In genomic region chr7:36734731-36735130, GRCh38 we compare ENCODE assay signal across 19 cellular contexts. TPM values are rescaled to one million over a fixed set of nuclear protein-coding genes. Genes with fewer than 3 reads are reported as not detected.
DNase-seq lines count a peak whose midpoint lies in the region; ATAC-seq and TF ChIP-seq lines count a peak whose summit lies in the region.
"Had no signal": no experiment of that assay in that cellular context is flagged by ENCODE, and none has a peak within 500 bp of the region (broad histone marks: within the 10 kb centered on the region; RNA-seq: fewer than 3 reads in every experiment).

No MANE protein-coding gene starts in this region.

- DNase-seq in activated CD8-positive, alpha-beta memory T cell treated with anti-CD3 and anti-CD28 coated beads, Interleukin-2, amount 10 ng/mL, durations not matched to agents 7 days and 5 days: no peak
- no peak for DNase-seq in activated CD8-positive, alpha-beta memory T cell treated with anti-CD3 and anti-CD28 coated beads, Interleukin-2, amount 50 U/mL, for 48 hours
- DNase-seq in CD14-positive monocyte (ENCODE audit: low spot score) (no peak), NCI-H226 (no peak), sciatic nerve (ENCODE audit: low spot score) (no peak)
- no peak for DNase-seq in activated naive CD8-positive, alpha-beta T cell treated with anti-CD3 and anti-CD28 coated beads, Interleukin-2, amount 10 ng/mL, durations not matched to agents 7 days and 5 days
- no peak for DNase-seq in stimulated activated effector memory CD8-positive, alpha-beta T cell treated with anti-CD3 and anti-CD28 coated beads, Interleukin-12 subunit alpha, Interleukin-12 subunit beta, amount 100 ng/mL, for 72 hours (ENCODE audit: low spot score in 2 of 2)
- DNase-seq: AML-193; CD4-positive, alpha-beta memory T cell; COR-L47; DMS53; NCI-H1048; NCI-H1417; NCI-H1694; NCI-H2029 treated with DMSO at 0.1 percent for 48 hours; NCI-H526 treated with DMSO at 0.1 percent for 48 hours; PC-3 had no signal

- H3K27me3 Mint-ChIP-seq in activated CD8-positive, alpha-beta memory T cell treated with anti-CD3 and anti-CD28 coated beads, Interleukin-2, amount 10 ng/mL, durations not matched to agents 7 days and 5 days: no peaks in the 10 kb centered on the region
- peaks cover 0 to 1% (median 0%) of the 10 kb centered on the region in 3 donors for H3K27me3 Mint-ChIP-seq in CD14-positive monocyte (ENCODE audit: low read depth in 3 of 3)
- H3K27me3 Mint-ChIP-seq in activated naive CD8-positive, alpha-beta T cell treated with anti-CD3 and anti-CD28 coated beads, Interleukin-2, amount 10 ng/mL, durations not matched to agents 7 days and 5 days: no peaks in the 10 kb centered on the region
- H3K27me3 Mint-ChIP-seq: CD4-positive, alpha-beta memory T cell; IgD-negative memory B cell had no signal

- intact Hi-C loops in CD14-positive monocyte (cut with micrococcal nuclease): loop anchor here (5.0 kb wide), 1 partner anchor 43 kb away; no protein-coding TSS in a partner anchor
- intact Hi-C loops in sciatic nerve (cut with DNase I): no loop called here

- peaks cover 40% of the 10 kb centered on the region for H3K36me3 Mint-ChIP-seq in activated CD8-positive, alpha-beta memory T cell treated with anti-CD3 and anti-CD28 coated beads, Interleukin-2, amount 10 ng/mL, durations not matched to agents 7 days and 5 days
- H3K36me3 Mint-ChIP-seq in CD14-positive monocyte: peaks cover 4 to 5% of the 10 kb centered on the region in 2 donors
- H3K36me3 Mint-ChIP-seq in activated naive CD8-positive, alpha-beta T cell treated with anti-CD3 and anti-CD28 coated beads, Interleukin-2, amount 10 ng/mL, durations not matched to agents 7 days and 5 days: peaks cover 40% of the 10 kb centered on the region
- H3K36me3 Mint-ChIP-seq in stimulated activated effector memory CD8-positive, alpha-beta T cell treated with anti-CD3 and anti-CD28 coated beads, Interleukin-12 subunit alpha, Interleukin-12 subunit beta, amount 100 ng/mL, for 72 hours: no peaks in the 10 kb centered on the region
- H3K36me3 Mint-ChIP-seq: CD4-positive, alpha-beta memory T cell; IgD-negative memory B cell had no signal

- no peak overlapping the region for H3K27ac Mint-ChIP-seq in activated CD8-positive, alpha-beta memory T cell treated with anti-CD3 and anti-CD28 coated beads, Interleukin-2, amount 10 ng/mL, durations not matched to agents 7 days and 5 days
- H3K27ac Mint-ChIP-seq in CD14-positive monocyte: peak overlapping the region in 4 of 7 donors; percentile 95 to 100 (median 98)
- H3K27ac Mint-ChIP-seq in activated naive CD8-positive, alpha-beta T cell treated with anti-CD3 and anti-CD28 coated beads, Interleukin-2, amount 10 ng/mL, durations not matched to agents 7 days and 5 days: no peak overlapping the region
- H3K27ac Mint-ChIP-seq in stimulated activated effector memory CD8-positive, alpha-beta T cell treated with anti-CD3 and anti-CD28 coated beads, Interleukin-12 subunit alpha, Interleukin-12 subunit beta, amount 100 ng/mL, for 72 hours: peak overlapping the region; percentile 35
- H3K27ac Mint-ChIP-seq: IgD-negative memory B cell had no signal

- CTCF ChIA-PET in activated CD8-positive, alpha-beta memory T cell treated with anti-CD3 and anti-CD28 coated beads, Interleukin-2, amount 10 ng/mL, durations not matched to agents 7 days and 5 days (lab: Charles Lee): interaction anchor here (0.8 to 1.9 kb wide), 4 partner anchors 9 to 191 kb away, joined by 3 to 14 read pairs (median 3); no protein-coding TSS in a partner anchor

- peak; percentile 43 for ATAC-seq in activated CD8-positive, alpha-beta memory T cell treated with anti-CD3 and anti-CD28 coated beads, Interleukin-2, amount 10 ng/mL, durations not matched to agents 7 days and 5 days
- ATAC-seq in activated naive CD8-positive, alpha-beta T cell treated with anti-CD3 and anti-CD28 coated beads, Interleukin-2, amount 10 ng/mL, durations not matched to agents 7 days and 5 days (ENCODE audit: low read depth): peak; percentile 35
- ATAC-seq in stimulated activated effector memory CD8-positive, alpha-beta T cell treated with anti-CD3 and anti-CD28 coated beads, Interleukin-12 subunit alpha, Interleukin-12 subunit beta, amount 100 ng/mL, for 72 hours: peak; percentile 79
- ATAC-seq in sciatic nerve: no peak
- ATAC-seq: A549, PC-3 had no signal

- no peak overlapping the region for H3K4me3 Mint-ChIP-seq in activated CD8-positive, alpha-beta memory T cell treated with anti-CD3 and anti-CD28 coated beads, Interleukin-2, amount 10 ng/mL, durations not matched to agents 7 days and 5 days
- no peak overlapping the region for H3K4me3 Mint-ChIP-seq in CD14-positive monocyte
- no peak overlapping the region for H3K4me3 Mint-ChIP-seq in activated naive CD8-positive, alpha-beta T cell treated with anti-CD3 and anti-CD28 coated beads, Interleukin-2, amount 10 ng/mL, durations not matched to agents 7 days and 5 days
- peak overlapping the region; percentile 27 for H3K4me3 Mint-ChIP-seq in stimulated activated effector memory CD8-positive, alpha-beta T cell treated with anti-CD3 and anti-CD28 coated beads, Interleukin-12 subunit alpha, Interleukin-12 subunit beta, amount 100 ng/mL, for 72 hours
- H3K4me3 Mint-ChIP-seq: CD4-positive, alpha-beta memory T cell; IgD-negative memory B cell had no signal

- POLR2A ChIA-PET in activated naive CD8-positive, alpha-beta T cell treated with anti-CD3 and anti-CD28 coated beads, Interleukin-2, amount 10 ng/mL, durations not matched to agents 7 days and 5 days (lab: Charles Lee): interaction anchor here (0.7 to 0.9 kb wide), 2 partner anchors 8 to 50 kb away, joined by 3 read pairs; no protein-coding TSS in a partner anchor

- H3K4me1 Mint-ChIP-seq in activated CD8-positive, alpha-beta memory T cell treated with anti-CD3 and anti-CD28 coated beads, Interleukin-2, amount 10 ng/mL, durations not matched to agents 7 days and 5 days: peaks cover 48% of the 10 kb centered on the region
- peaks cover 72% of the 10 kb centered on the region for H3K4me1 Mint-ChIP-seq in CD14-positive monocyte
- H3K4me1 Mint-ChIP-seq in activated naive CD8-positive, alpha-beta T cell treated with anti-CD3 and anti-CD28 coated beads, Interleukin-2, amount 10 ng/mL, durations not matched to agents 7 days and 5 days: peaks cover 36% of the 10 kb centered on the region
- peaks cover 57% of the 10 kb centered on the region for H3K4me1 Mint-ChIP-seq in stimulated activated effector memory CD8-positive, alpha-beta T cell treated with anti-CD3 and anti-CD28 coated beads, Interleukin-12 subunit alpha, Interleukin-12 subunit beta, amount 100 ng/mL, for 72 hours

- no peak for TF ChIP-seq CTCF in CD14-positive monocyte (IDR thresholded peaks at IDR 0.05)

- peaks cover 16% of the 10 kb centered on the region for H3K9me3 Mint-ChIP-seq in activated CD8-positive, alpha-beta memory T cell treated with anti-CD3 and anti-CD28 coated beads, Interleukin-2, amount 10 ng/mL, durations not matched to agents 7 days and 5 days (ENCODE audit: low read depth)
- peaks cover 0 to 4% (median 3%) of the 10 kb centered on the region in 7 donors for H3K9me3 Mint-ChIP-seq in CD14-positive monocyte
- peaks cover 19% of the 10 kb centered on the region for H3K9me3 Mint-ChIP-seq in activated naive CD8-positive, alpha-beta T cell treated with anti-CD3 and anti-CD28 coated beads, Interleukin-2, amount 10 ng/mL, durations not matched to agents 7 days and 5 days
- H3K9me3 Mint-ChIP-seq in stimulated activated effector memory CD8-positive, alpha-beta T cell treated with anti-CD3 and anti-CD28 coated beads, Interleukin-12 subunit alpha, Interleukin-12 subunit beta, amount 100 ng/mL, for 72 hours: peaks cover 12% of the 10 kb centered on the region

RNA-seq across cellular contexts. Expression of gene AOAH, which starts 10.4 kb away (rescaled TPM):
- total RNA-seq in activated CD8-positive, alpha-beta memory T cell treated with anti-CD3 and anti-CD28 coated beads, Interleukin-2, amount 10 ng/mL, durations not matched to agents 7 days and 5 days: 10 to 100 TPM; 44.5 to 48.8 TPM
- polyA plus RNA-seq in CD14-positive monocyte: 100 to 1,000 TPM; 349 to 467 TPM
- 10 to 100 TPM; 19.4 to 26.8 TPM for total RNA-seq in activated naive CD8-positive, alpha-beta T cell treated with anti-CD3 and anti-CD28 coated beads, Interleukin-2, amount 10 ng/mL, durations not matched to agents 7 days and 5 days
- 20.6 TPM for total RNA-seq in sciatic nerve
- total RNA-seq: PC-3 had no signal

Comparison
In these comparisons a context has a peak if more than half of its experiments do, and no peak if none do; other contexts are left out.
1. H3K27ac Mint-ChIP-seq: peak in CD14-positive monocyte (4 of 7) and stimulated activated effector memory CD8-positive, alpha-beta T cell treated with anti-CD3 and anti-CD28 coated beads, Interleukin-12 subunit alpha, Interleukin-12 subunit beta, amount 100 ng/mL, for 72 hours (single experiment); none in activated CD8-positive, alpha-beta memory T cell treated with anti-CD3 and anti-CD28 coated beads, Interleukin-2, amount 10 ng/mL, durations not matched to agents 7 days and 5 days (single experiment) and activated naive CD8-positive, alpha-beta T cell treated with anti-CD3 and anti-CD28 coated beads, Interleukin-2, amount 10 ng/mL, durations not matched to agents 7 days and 5 days (single experiment).